19 cellular contexts compared by ENCODE assay signal in the genomic region with DNA sequence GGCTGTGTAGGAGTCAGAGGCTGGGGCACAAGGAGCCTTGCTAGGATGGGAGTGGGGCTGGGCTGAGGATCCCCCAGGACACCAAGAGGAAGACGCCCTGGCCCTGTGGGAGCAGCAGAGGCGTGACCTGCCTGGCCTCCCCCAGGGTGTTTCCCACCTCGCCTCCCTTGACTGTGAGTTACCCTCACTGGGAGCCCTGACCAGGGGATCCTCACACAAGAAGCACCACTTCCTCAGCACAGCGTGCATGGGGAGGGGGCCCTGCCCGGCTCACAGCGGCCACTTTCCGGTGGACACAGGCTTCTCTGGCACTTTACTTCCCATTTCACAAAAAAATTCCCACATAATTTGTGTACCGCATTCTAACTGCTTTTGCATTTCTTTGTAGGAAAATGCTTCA.
"Had no signal": no experiment of that assay in that cellular context is flagged by ENCODE, and none has a peak within 500 bp of the region (broad histone marks: within the 10 kb centered on the region; RNA-seq: fewer than 3 reads in every experiment).

No MANE protein-coding gene starts in this region.

- ATAC-seq: left cardiac atrium; mucosa of descending colon; stimulated activated naive CD8-positive, alpha-beta T cell treated with anti-CD3 and anti-CD28 coated beads, Interleukin-15, Interleukin-2, amounts not matched to agents 100 U/mL and 50 U/mL, for 24 hours; upper lobe of right lung; WTC11 had no signal

- H3K4me3 ChIP-seq: heart left ventricle, mucosa of descending colon, sigmoid colon, smooth muscle cell, upper lobe of right lung had no signal

- H3K4me1 ChIP-seq: heart left ventricle, sigmoid colon, upper lobe of right lung had no signal

- H3K9me3 ChIP-seq: heart left ventricle, mucosa of descending colon, sigmoid colon, upper lobe of right lung had no signal

- DNase-seq: activated naive CD4-positive, alpha-beta T cell; activated naive CD8-positive, alpha-beta T cell treated with anti-CD3 and anti-CD28 coated beads, Interleukin-2, amount 10 ng/mL, durations not matched to agents 7 days and 5 days; activated T-cell treated with anti-CD3 and anti-CD28 coated beads, Interleukin-2, amount 50 U/mL, for 1 hour; amniotic stem cell; cerebellar nuclear complex; cortex of kidney; endodermal cell; heart left ventricle; left cardiac atrium; mesendoderm; retina; sigmoid colon; stimulated activated CD4-positive, alpha-beta T cell treated with anti-CD3 and anti-CD28 coated beads, Interleukin-2, amount 100 ng/mL, for 48 hours; stimulated activated naive CD8-positive, alpha-beta T cell treated with anti-CD3 and anti-CD28 coated beads, Interleukin-15, Interleukin-2, amounts not matched to agents 100 U/mL and 50 U/mL, for 24 hours; T1000; upper lobe of right lung had no signal

- H3K4me2 ChIP-seq: smooth muscle cell had no signal

- H3K27ac ChIP-seq: heart left ventricle, sigmoid colon, upper lobe of right lung had no signal

- H3K27me3 ChIP-seq: heart left ventricle, sigmoid colon, upper lobe of right lung had no signal
